In genomic region chr16:79776243-79776884, GRCh38 we compare ENCODE assay signal across 10 cellular contexts.
DNase-seq lines count a peak whose midpoint lies in the region; ATAC-seq, FAIRE-seq and TF ChIP-seq lines count a peak whose summit lies in the region.
"Had no signal": no experiment of that assay in that cellular context is flagged by ENCODE, and none has a peak within 500 bp of the region (broad histone marks: within the 10 kb centered on the region; RNA-seq: fewer than 3 reads in every experiment).

No MANE protein-coding gene starts in this region.

- H3K27ac ChIP-seq in vagina = peak overlapping the region; percentile 80
- H3K27ac ChIP-seq: thoracic aorta had no signal

- DNase-seq in SIG-M5 treated with dmso at 0.1 percent for 504 hours (lab: John Stamatoyannopoulos, UW; ENCODE audit: unreplicated experiment) = peak; percentile 0
- no peak for DNase-seq in SIG-M5 (lab: John Stamatoyannopoulos, UW)
- peak; percentile 86 for DNase-seq in fibroblast of gingiva (ENCODE audit: low read depth)
- DNase-seq in mucosa of descending colon = peak in 2 of 3 donors; percentile 48
- no peak for DNase-seq in vagina (ENCODE audit: extremely low spot score in 2 of 2)
- no peak for DNase-seq in H54 (ENCODE audit: insufficient read length, low spot score)
- DNase-seq in NCI-H1048 (lab: John Stamatoyannopoulos, UW) = no peak
- DNase-seq: NCI-H1092 had no signal

- TF ChIP-seq CTCF in mucosa of descending colon (IDR thresholded peaks at IDR 0.05) (no peak), vagina (IDR thresholded peaks at IDR 0.05) (peak in 1 of 3 experiments; percentile 52)

- no peak for TF ChIP-seq POLR2A in vagina (IDR thresholded peaks at IDR 0.05)
- no peak for TF ChIP-seq POLR2A in H54 (IDR thresholded peaks at IDR 0.05; ENCODE audit: low read depth, low read length)

- H3K9me3 ChIP-seq in mucosa of descending colon (no peaks in the 10 kb centered on the region), vagina (no peaks in the 10 kb centered on the region)
- H3K9me3 ChIP-seq: thoracic aorta had no signal

- no peak overlapping the region for H3K4me3 ChIP-seq in mucosa of descending colon
- H3K4me3 ChIP-seq in vagina = no peak overlapping the region
- H3K4me3 ChIP-seq: thoracic aorta had no signal

- no peaks in the 10 kb centered on the region for H3K27me3 ChIP-seq in vagina

- ATAC-seq in mucosa of descending colon = peak; percentile 64
- no peak for ATAC-seq in GM21529 (IDR thresholded peaks at IDR 0.05; ENCODE audit: unreplicated experiment)

- intact Hi-C loops in mucosa of descending colon (cut with DNase I, micrococcal nuclease) (no loop called here), vagina (cut with DNase I) (no loop called here)

- FAIRE-seq in H54 (lab: Jason Lieb, UNC) = no peak

- H3K36me3 ChIP-seq in mucosa of descending colon (ENCODE audit: low read depth) (no peaks in the 10 kb centered on the region), vagina (no peaks in the 10 kb centered on the region)
- H3K36me3 ChIP-seq: thoracic aorta had no signal

- H3K4me1 ChIP-seq in mucosa of descending colon (ENCODE audit: low read depth) (peaks cover 18% of the 10 kb centered on the region), vagina (peaks cover 21% of the 10 kb centered on the region)

Comparison
In these comparisons a context has a peak if more than half of its experiments do, and no peak if none do; other contexts are left out.
1. DNase-seq: peak in SIG-M5 treated with dmso at 0.1 percent for 504 hours (single experiment), fibroblast of gingiva (single experiment) and mucosa of descending colon (2 of 3); none in SIG-M5 (single experiment), vagina (0 of 2), H54 (single experiment) and NCI-H1048 (single experiment).